8 cellular contexts compared by ENCODE assay signal in genomic region chr20:44217342-44218092, GRCh38. TPM values are rescaled to one million over a fixed set of nuclear protein-coding genes. Genes with fewer than 3 reads are reported as not detected.
DNase-seq lines count a peak whose midpoint lies in the region; ATAC-seq and TF ChIP-seq lines count a peak whose summit lies in the region.

No MANE protein-coding gene starts in this region.

- H3K9me3 Mint-ChIP-seq in activated naive CD8-positive, alpha-beta T cell treated with anti-CD3 and anti-CD28 coated beads, Interleukin-2, amount 50 U/mL, for 24 hours: no peaks in the 10 kb centered on the region

- no peaks in the 10 kb centered on the region for H3K27me3 Mint-ChIP-seq in activated naive CD8-positive, alpha-beta T cell treated with anti-CD3 and anti-CD28 coated beads, Interleukin-2, amount 50 U/mL, for 24 hours

- intact Hi-C loops in left ventricle myocardium inferior (cut with micrococcal nuclease): loop anchor here (5.0 kb wide), 1 partner anchor 95 kb away; the partner anchor contains the start of gene FITM2

- H3K27ac Mint-ChIP-seq in activated naive CD8-positive, alpha-beta T cell treated with anti-CD3 and anti-CD28 coated beads, Interleukin-2, amount 50 U/mL, for 24 hours: peak overlapping the region; percentile 60

- H3K36me3 ChIP-seq in left ventricle myocardium inferior: peaks cover 5% of the 10 kb centered on the region

- peak overlapping the region; percentile 80 for H3K27ac ChIP-seq in left ventricle myocardium inferior (replicated peaks)

- H3K4me3 ChIP-seq in left ventricle myocardium inferior: peak overlapping the region; percentile 59
- H3K4me3 ChIP-seq in retinal pigment epithelial cell (ENCODE audit: low read length): no peak overlapping the region

- peak; percentile 89 for DNase-seq in ELF-1 (ENCODE audit: low read depth, low spot score)
- DNase-seq in MV-4-11 (lab: John Stamatoyannopoulos, UW): peak; percentile 50
- peak; percentile 84 for DNase-seq in SW480 (ENCODE audit: low spot score)
- peak; percentile 71 for DNase-seq in activated naive CD8-positive, alpha-beta T cell treated with anti-CD3 and anti-CD28 coated beads, Interleukin-2, amount 50 U/mL, for 24 hours
- DNase-seq in left ventricle myocardium inferior: peak; percentile 60
- DNase-seq in retinal pigment epithelial cell (ENCODE audit: low read depth): no peak
- no peak for DNase-seq in mesenteric fat pad (ENCODE audit: low spot score)

- H3K4me1 ChIP-seq in left ventricle myocardium inferior: peaks cover 28% of the 10 kb centered on the region

- H3K27me3 ChIP-seq in left ventricle myocardium inferior (ENCODE audit: low read depth): no peaks in the 10 kb centered on the region

- peak overlapping the region; percentile 66 for H3K4me3 Mint-ChIP-seq in activated naive CD8-positive, alpha-beta T cell treated with anti-CD3 and anti-CD28 coated beads, Interleukin-2, amount 50 U/mL, for 24 hours

- peak; percentile 78 for ATAC-seq in activated naive CD8-positive, alpha-beta T cell treated with anti-CD3 and anti-CD28 coated beads, Interleukin-2, amount 50 U/mL, for 24 hours
- no peak for ATAC-seq in GM21367 (IDR thresholded peaks at IDR 0.05; ENCODE audit: unreplicated experiment)

- H3K4me1 Mint-ChIP-seq in activated naive CD8-positive, alpha-beta T cell treated with anti-CD3 and anti-CD28 coated beads, Interleukin-2, amount 50 U/mL, for 24 hours: peaks cover 50% of the 10 kb centered on the region

- H3K36me3 Mint-ChIP-seq in activated naive CD8-positive, alpha-beta T cell treated with anti-CD3 and anti-CD28 coated beads, Interleukin-2, amount 50 U/mL, for 24 hours (ENCODE audit: low read depth): no peaks in the 10 kb centered on the region

- peak; percentile 93 for TF ChIP-seq CTCF in left ventricle myocardium inferior (IDR thresholded peaks at IDR 0.05; ENCODE audit: borderline replicate concordance)
- peak; percentile 99 for TF ChIP-seq CTCF in retinal pigment epithelial cell (conservative IDR thresholded peaks at IDR 0.05; ENCODE audit: low read depth, low read length)

- H3K9me3 ChIP-seq in left ventricle myocardium inferior (replicated peaks): no peaks in the 10 kb centered on the region

RNA-seq across cellular contexts. Expression of gene OSER1, which starts 6.9 kb away (rescaled TPM):
- 34.0 TPM for total RNA-seq in left ventricle myocardium inferior
- 29.9 TPM for total RNA-seq in mesenteric fat pad

RNA-seq across cellular contexts. Expression of gene GDAP1L1, which starts 29.6 kb away (rescaled TPM):
- 0.55 TPM for total RNA-seq in left ventricle myocardium inferior
- not detected for total RNA-seq in mesenteric fat pad

RNA-seq across cellular contexts. Expression of gene JPH2, which starts 30.5 kb away (rescaled TPM):
- 151 TPM for total RNA-seq in left ventricle myocardium inferior
- 5.6 TPM for total RNA-seq in mesenteric fat pad

Comparison
In these comparisons a context has a peak if more than half of its experiments do, and no peak if none do; other contexts are left out.
1. DNase-seq: peak in ELF-1 (single experiment), MV-4-11 (single experiment), SW480 (single experiment), activated naive CD8-positive, alpha-beta T cell treated with anti-CD3 and anti-CD28 coated beads, Interleukin-2, amount 50 U/mL, for 24 hours (single experiment) and left ventricle myocardium inferior (single experiment); none in retinal pigment epithelial cell (single experiment) and mesenteric fat pad (single experiment).
2. RNA of gene JPH2, which starts 30.5 kb away (total RNA-seq): 151 TPM in left ventricle myocardium inferior (single experiment); 5.6 TPM in mesenteric fat pad (single experiment); every median in the first group is over 10 times any median in the second.